8 cellular contexts compared by ENCODE assay signal in genomic region chr19:47013041-47013517, GRCh38.
A peak's percentile ranks its signal among the peaks of the same experiment; 100 is the strongest.
DNase-seq lines count a peak whose midpoint lies in the region; ATAC-seq and TF ChIP-seq lines count a peak whose summit lies in the region.

No MANE protein-coding gene starts in this region.

- H3K4me3 ChIP-seq in astrocyte of the spinal cord (ENCODE audit: low read depth, low read length) = no peak overlapping the region

- in situ Hi-C loops in astrocyte of the spinal cord (cut with HindIII; ENCODE audit: low sequenced_read_pairs) = no loop called here

- ATAC-seq in HG03457 (IDR thresholded peaks at IDR 0.05; ENCODE audit: unreplicated experiment) = no peak

- TF ChIP-seq CTCF in astrocyte of the spinal cord (IDR thresholded peaks at IDR 0.05; ENCODE audit: low read depth, low read length) = peak; percentile 98

- DNase-seq in NCI-H510A treated with DMSO at 0.1 percent for 48 hours (lab: John Stamatoyannopoulos, UW) (peak; percentile 82), NCI-H510A (lab: John Stamatoyannopoulos, UW) (no peak), NCI-H146 treated with DMSO at 0.1 percent for 48 hours (lab: John Stamatoyannopoulos, UW; ENCODE audit: unreplicated experiment) (peak; percentile 64), UCSD-AML1 (lab: John Stamatoyannopoulos, UW; ENCODE audit: unreplicated experiment) (peak; percentile 76), astrocyte of the spinal cord (ENCODE audit: low read depth, low spot score) (peak; percentile 58), iPS-NIHi7 (ENCODE audit: extremely low spot score) (peak; percentile 92)
- peak; percentile 64 for DNase-seq in stimulated activated CD4-positive, alpha-beta T cell treated with anti-CD3 and anti-CD28 coated beads, Interleukin-12 subunit alpha, Interleukin-12 subunit beta, amount 100 ng/mL, for 4 hours
